21 cellular contexts compared by ENCODE assay signal in the genomic region with DNA sequence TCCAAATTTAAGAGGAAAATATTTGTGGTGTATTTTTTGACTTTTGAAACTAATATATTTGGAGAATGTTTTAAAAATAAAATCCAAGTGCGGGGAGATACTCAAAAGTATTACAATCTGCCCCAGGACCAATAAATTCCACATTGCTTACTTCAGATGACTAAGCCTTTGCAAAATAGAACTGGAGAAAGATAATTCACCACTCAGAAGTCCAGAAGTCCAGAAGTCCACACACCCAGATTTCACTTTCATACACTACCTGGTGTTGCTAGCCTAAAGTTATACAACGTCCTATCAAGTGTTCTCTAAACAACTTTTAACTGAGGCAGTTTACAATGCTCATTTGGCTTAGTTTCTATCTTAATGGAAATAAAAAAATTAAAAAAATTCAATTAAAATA.
"Had no signal": no experiment of that assay in that cellular context is flagged by ENCODE, and none has a peak within 500 bp of the region (broad histone marks: within the 10 kb centered on the region; RNA-seq: fewer than 3 reads in every experiment).

No MANE protein-coding gene starts in this region.

- DNase-seq: activated CD4-positive, alpha-beta T cell treated with anti-CD3 and anti-CD28 coated beads for 36 hours; activated CD8-positive, alpha-beta memory T cell treated with anti-CD3 and anti-CD28 coated beads, Interleukin-2, amount 50 U/mL, for 4 hours; activated CD8-positive, alpha-beta T cell treated with anti-CD3 and anti-CD28 coated beads for 36 hours; activated gamma-delta T cell treated with Interleukin-2 at 50 U/mL for 16 hours; activated naive CD4-positive, alpha-beta T cell treated with anti-CD3 and anti-CD28 coated beads, Interleukin-2, amount 10 ng/mL, durations not matched to agents 7 days and 5 days; activated naive CD8-positive, alpha-beta T cell treated with anti-CD3 and anti-CD28 coated beads for 36 hours; activated T-cell treated with anti-CD3 and anti-CD28 coated beads, Interleukin-2, amount 50 U/mL, for 72 hours; adrenal gland; aorta; caudate nucleus; MG63; MV-4-11; NCI-H1092 treated with DMSO at 0.1 percent for 48 hours; NCI-H1417 treated with DMSO at 0.1 percent for 48 hours; NCI-H1694 treated with DMSO at 0.1 percent for 48 hours; NCI-H2029 treated with DMSO at 0.1 percent for 48 hours; NCI-H524; SHP77 treated with DMSO at 0.1 percent for 48 hours; T-cell; T-helper 2 cell; WERI-Rb-1 had no signal

- ATAC-seq: activated CD4-positive, alpha-beta T cell treated with anti-CD3 and anti-CD28 coated beads for 36 hours; activated CD8-positive, alpha-beta T cell treated with anti-CD3 and anti-CD28 coated beads for 36 hours; activated T-cell treated with anti-CD3 and anti-CD28 coated beads, Interleukin-2, amount 50 U/mL, for 72 hours; T-cell had no signal
